In the genomic region with DNA sequence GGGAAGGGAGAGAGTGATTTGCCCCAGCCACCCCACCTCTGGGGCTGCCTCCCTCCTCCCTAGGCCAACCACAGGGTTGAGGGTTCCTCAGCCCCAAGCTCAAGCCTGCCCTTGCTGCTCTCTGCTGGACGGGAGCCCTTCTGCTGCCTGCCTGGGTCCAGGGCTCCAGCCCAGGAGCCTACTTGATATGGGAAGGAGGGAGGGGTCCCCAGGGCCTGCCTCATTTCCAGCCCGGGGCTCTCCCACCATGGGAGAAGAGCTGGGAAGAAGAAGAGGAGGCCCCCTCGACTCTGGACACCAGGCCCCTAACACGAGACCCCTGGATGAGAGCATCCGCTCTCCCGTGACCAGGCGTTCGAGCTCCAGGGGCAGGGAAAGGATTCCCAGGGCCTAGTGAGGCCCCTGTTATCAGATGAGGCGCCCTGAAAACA, we compare ENCODE assay signal across 8 cellular contexts. TPM values are rescaled to one million over a fixed set of nuclear protein-coding genes. Genes with fewer than 3 reads are reported as not detected.
DNase-seq lines count a peak whose midpoint lies in the region; ATAC-seq and TF ChIP-seq lines count a peak whose summit lies in the region.

No MANE protein-coding gene starts in this region.

- H2BK15ac ChIP-seq in mesendoderm (replicated peaks; ENCODE audit: low read depth), result no peak overlapping the region

- peak overlapping the region; percentile 88 for H3K56ac ChIP-seq in mesendoderm (ENCODE audit: low read length)

- H3K4me3 ChIP-seq in coronary artery (peak overlapping the region; percentile 72), mesendoderm (ENCODE audit: low read length) (peak overlapping the region; percentile 66), upper lobe of left lung (peak overlapping the region; percentile 59 to 73 (median 61))

- no peaks in the 10 kb centered on the region for H3K36me3 ChIP-seq in mesendoderm (ENCODE audit: control insufficient read depth, insufficient read depth, low read length)
- H3K36me3 ChIP-seq in upper lobe of left lung, result no peaks in the 10 kb centered on the region

- TF ChIP-seq POLR2A in upper lobe of left lung (IDR thresholded peaks at IDR 0.05), result peak in 1 of 4 donors; percentile 21

- H3K9ac ChIP-seq in mesendoderm (ENCODE audit: low read length), result peak overlapping the region; percentile 81

- H3K79me2 ChIP-seq in mesendoderm (ENCODE audit: control insufficient read depth, insufficient read depth, low read length), result peaks cover 24% of the 10 kb centered on the region

- peak overlapping the region; percentile 37 for H2BK5ac ChIP-seq in mesendoderm (ENCODE audit: low read length)

- DNase-seq in activated naive CD4-positive, alpha-beta T cell treated with anti-CD3 and anti-CD28 coated beads for 36 hours, result no peak
- DNase-seq in activated naive CD4-positive, alpha-beta T cell (lab: John Stamatoyannopoulos, UW), result no peak
- DNase-seq in coronary artery (ENCODE audit: low spot score), result no peak
- DNase-seq in mesendoderm, result no peak
- peak in 1 of 2 donors; percentile 42 for DNase-seq in upper lobe of left lung
- no peak for DNase-seq in NCI-H1930 (lab: John Stamatoyannopoulos, UW)
- DNase-seq in NCI-H1092 treated with DMSO at 0.1 percent for 48 hours (lab: John Stamatoyannopoulos, UW), result no peak

- peak overlapping the region; percentile 38 for H3K4me2 ChIP-seq in mesendoderm (ENCODE audit: low read length)

- no peaks in the 10 kb centered on the region for H3K9me3 Mint-ChIP-seq in activated naive CD4-positive, alpha-beta T cell treated with anti-CD3 and anti-CD28 coated beads for 36 hours

- peak overlapping the region; percentile 50 for H4K5ac ChIP-seq in mesendoderm (ENCODE audit: low read length)

- H3K27ac Mint-ChIP-seq in activated naive CD4-positive, alpha-beta T cell treated with anti-CD3 and anti-CD28 coated beads for 36 hours, result no peak overlapping the region

- peaks cover 44% of the 10 kb centered on the region for H3K4me1 Mint-ChIP-seq in activated naive CD4-positive, alpha-beta T cell treated with anti-CD3 and anti-CD28 coated beads for 36 hours (ENCODE audit: low read depth)

- CTCF ChIA-PET in activated naive CD4-positive, alpha-beta T cell treated with anti-CD3 and anti-CD28 coated beads for 36 hours (lab: Charles Lee), result interaction anchor here (0.6 to 1.9 kb wide), 8 partner anchors 12 to 127 kb away, joined by 3 to 8 read pairs (median 4); no protein-coding TSS in a partner anchor

- peak overlapping the region; percentile 65 for H3K4ac ChIP-seq in mesendoderm (ENCODE audit: low read depth, low read length)

- WGBS in mesendoderm (ENCODE audit: extremely low coverage, insufficient coverage, low lambda C conversion rate), result no CpG with 5 or more reads among the region's 9 CpGs
- 93% methylated on average over 5 of the region's 9 CpGs; no CpG with 5 or more reads in 1 of the 2 donors for WGBS in upper lobe of left lung, 2 donors

- H3K4me3 Mint-ChIP-seq in activated naive CD4-positive, alpha-beta T cell treated with anti-CD3 and anti-CD28 coated beads for 36 hours, result peak overlapping the region; percentile 70

- H3K27ac ChIP-seq in coronary artery (peak overlapping the region; percentile 51 to 82), mesendoderm (ENCODE audit: low read depth, low read length) (peak overlapping the region; percentile 98), upper lobe of left lung (peak overlapping the region; percentile 95 to 98 (median 98))

- H3K18ac ChIP-seq in mesendoderm (ENCODE audit: low read length), result peak overlapping the region; percentile 99

- H3K36me3 Mint-ChIP-seq in activated naive CD4-positive, alpha-beta T cell treated with anti-CD3 and anti-CD28 coated beads for 36 hours (ENCODE audit: low read depth), result no peaks in the 10 kb centered on the region

- intact Hi-C loops in activated naive CD4-positive, alpha-beta T cell treated with anti-CD3 and anti-CD28 coated beads for 36 hours (cut with micrococcal nuclease), result loop anchor here (2.0 to 5.0 kb wide), 3 partner anchors 20 to 126 kb away; partner anchors contain the start of genes ARMC7, ATP5PD and KCTD2

- H3K27me3 Mint-ChIP-seq in activated naive CD4-positive, alpha-beta T cell treated with anti-CD3 and anti-CD28 coated beads for 36 hours (ENCODE audit: low read depth), result no peaks in the 10 kb centered on the region

- no peaks in the 10 kb centered on the region for H3K27me3 ChIP-seq in mesendoderm (ENCODE audit: insufficient read depth, low read length, poor library complexity)
- H3K27me3 ChIP-seq in upper lobe of left lung, result no peaks in the 10 kb centered on the region

- no peak overlapping the region for H4K8ac ChIP-seq in mesendoderm (ENCODE audit: low read depth, low read length)

- peak overlapping the region; percentile 96 for H2AK5ac ChIP-seq in mesendoderm (ENCODE audit: low read length)

- TF ChIP-seq EP300 in upper lobe of left lung (IDR thresholded peaks at IDR 0.05), result no peak

- H2BK120ac ChIP-seq in mesendoderm (ENCODE audit: low read depth, low read length), result peak overlapping the region; percentile 1

- peak; percentile 1 to 18 for ATAC-seq in upper lobe of left lung (ENCODE audit: low FRiP score in 2 of 2)
- no peak for ATAC-seq in GM18870 (IDR thresholded peaks at IDR 0.05; ENCODE audit: unreplicated experiment)

- H3K4me1 ChIP-seq in mesendoderm (ENCODE audit: control insufficient read depth, low read depth, low read length), result peaks cover 25% of the 10 kb centered on the region
- peaks cover 62 to 88% (median 65%) of the 10 kb centered on the region in 4 donors for H3K4me1 ChIP-seq in upper lobe of left lung

- peak overlapping the region; percentile 54 for H3K23ac ChIP-seq in mesendoderm (ENCODE audit: low read length)

- TF ChIP-seq CTCF in coronary artery (IDR thresholded peaks at IDR 0.05), result no peak
- no peak for TF ChIP-seq CTCF in upper lobe of left lung (IDR thresholded peaks at IDR 0.05)

- peaks cover 24% of the 10 kb centered on the region for H3K79me1 ChIP-seq in mesendoderm (ENCODE audit: low read length)

- H3K9me3 ChIP-seq in upper lobe of left lung, result no peaks in the 10 kb centered on the region

RNA-seq across cellular contexts. Expression of gene SLC16A5, which starts 0.7 kb away (rescaled TPM):
- total RNA-seq in activated naive CD4-positive, alpha-beta T cell treated with anti-CD3 and anti-CD28 coated beads for 36 hours, result 1 to 10 TPM; 2.5 to 3.1 TPM
- polyA plus RNA-seq in mesendoderm (2013, experiment 1 of 2), result 14.5 TPM
- 13.3 TPM for polyA plus RNA-seq in mesendoderm (2013, experiment 2 of 2)
- 100 to 1,000 TPM in 4 of 6 donors, 10 to 100 TPM in 2; 40.6 to 234 (median 123) TPM for total RNA-seq in upper lobe of left lung

RNA-seq across cellular contexts. Expression of gene ARMC7, which starts 21.3 kb away (rescaled TPM):
- 1 to 10 TPM; 3.8 to 4.9 TPM for total RNA-seq in activated naive CD4-positive, alpha-beta T cell treated with anti-CD3 and anti-CD28 coated beads for 36 hours
- 14.7 TPM for polyA plus RNA-seq in mesendoderm (2013, experiment 1 of 2)
- polyA plus RNA-seq in mesendoderm (2013, experiment 2 of 2), result 14.5 TPM
- total RNA-seq in upper lobe of left lung, result 10 to 100 TPM in 5 of 6 donors, 1 to 10 TPM in 1; 7.3 to 29.5 (median 16.6) TPM

RNA-seq across cellular contexts. Expression of gene KCTD2, which starts 41.5 kb away (rescaled TPM):
- total RNA-seq in activated naive CD4-positive, alpha-beta T cell treated with anti-CD3 and anti-CD28 coated beads for 36 hours, result 10 to 100 TPM; 18.7 to 20.8 TPM
- polyA plus RNA-seq in mesendoderm (2013, experiment 1 of 2), result 39.4 TPM
- polyA plus RNA-seq in mesendoderm (2013, experiment 2 of 2), result 37.9 TPM
- 10 to 100 TPM; 17.8 to 26.1 (median 22.9) TPM for total RNA-seq in upper lobe of left lung

RNA-seq across cellular contexts. Expression of gene ATP5PD, which starts 41.7 kb away (rescaled TPM):
- 100 to 1,000 TPM; 227 to 249 TPM for total RNA-seq in activated naive CD4-positive, alpha-beta T cell treated with anti-CD3 and anti-CD28 coated beads for 36 hours
- 592 TPM for polyA plus RNA-seq in mesendoderm (2013, experiment 1 of 2)
- 600 TPM for polyA plus RNA-seq in mesendoderm (2013, experiment 2 of 2)
- total RNA-seq in upper lobe of left lung, result 100 to 1,000 TPM; 126 to 198 (median 186) TPM

RNA-seq across cellular contexts. Expression of gene NT5C, which starts 43.1 kb away (rescaled TPM):
- total RNA-seq in activated naive CD4-positive, alpha-beta T cell treated with anti-CD3 and anti-CD28 coated beads for 36 hours, result 10 to 100 TPM; 49.7 to 55.2 TPM
- polyA plus RNA-seq in mesendoderm (2013, experiment 1 of 2), result 52.7 TPM
- polyA plus RNA-seq in mesendoderm (2013, experiment 2 of 2), result 50.6 TPM
- 100 to 1,000 TPM in 2 of 6 donors, 10 to 100 TPM in 4; 46.4 to 113 (median 76.6) TPM for total RNA-seq in upper lobe of left lung

Comparison
In these comparisons a context has a peak if more than half of its experiments do, and no peak if none do; other contexts are left out.
1. RNA of gene SLC16A5, which starts 0.7 kb away (total RNA-seq): 40.6 to 234 TPM in upper lobe of left lung; 2.5 to 3.1 TPM in activated naive CD4-positive, alpha-beta T cell treated with anti-CD3 and anti-CD28 coated beads for 36 hours; every median in the first group is over 10 times any median in the second.
2. Peak in every context shown above with its lines, with median percentiles within 50 percentile points of each other: H3K27ac ChIP-seq and H3K4me3 ChIP-seq.